In the genomic region with DNA sequence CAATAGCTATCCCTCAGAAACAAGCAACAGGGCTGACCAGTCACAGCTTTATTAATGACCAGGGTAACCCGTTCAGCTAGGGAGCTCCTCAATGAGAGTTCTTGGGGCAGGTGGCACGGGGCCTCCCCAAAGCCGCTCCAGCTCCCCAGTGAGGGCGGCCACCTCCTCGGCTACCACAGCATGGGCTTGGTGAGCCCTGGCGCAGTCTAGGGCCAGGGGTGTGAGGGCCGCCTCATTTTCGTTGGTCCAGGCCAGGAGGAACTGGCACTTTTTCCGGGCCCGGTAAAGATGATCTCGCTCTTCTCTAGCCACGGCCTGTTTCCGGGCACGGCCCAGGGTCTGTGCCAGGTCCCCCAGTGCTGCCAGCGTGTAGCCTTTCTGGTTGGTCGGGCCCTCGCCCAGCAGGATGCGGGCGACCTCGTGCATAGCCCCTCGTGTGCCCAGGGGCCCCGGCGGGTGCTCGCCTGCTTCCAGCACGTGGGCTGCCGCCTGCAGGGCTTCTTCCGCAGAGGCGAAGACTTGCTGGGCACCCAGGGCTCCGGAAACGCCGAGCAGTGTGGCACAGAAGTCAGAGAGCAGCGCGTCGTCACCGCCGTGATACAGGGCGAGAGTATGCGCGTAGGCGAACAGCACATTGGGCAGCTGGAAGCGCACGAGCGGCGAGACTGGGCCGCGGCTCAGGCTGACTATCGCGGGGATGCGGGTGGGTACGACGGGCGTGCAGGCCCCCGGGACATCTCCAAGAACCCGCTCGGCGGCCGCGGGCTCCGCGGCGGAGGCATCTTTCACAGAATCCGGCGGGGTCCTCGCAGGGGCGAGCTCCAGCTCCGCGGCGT, we compare ENCODE assay signal across 8 cellular contexts. TPM values are rescaled to one million over a fixed set of nuclear protein-coding genes. Genes with fewer than 3 reads are reported as not detected.
DNase-seq lines count a peak whose midpoint lies in the region; ATAC-seq and TF ChIP-seq lines count a peak whose summit lies in the region.

No MANE protein-coding gene starts in this region.

- CTCF ChIA-PET in WTC11 (lab: Charles Lee): interaction anchor here (0.9 to 2.9 kb wide), 15 partner anchors 9 to 338 kb away, joined by 3 to 18 read pairs (median 7); a partner anchor contains a TSS

- peak; percentile 43 to 84 (median 71) for DNase-seq in CD4-positive, CD25-positive, alpha-beta regulatory T cell
- DNase-seq in HT-29 (ENCODE audit: low spot score) (peak; percentile 65), WTC11 (ENCODE audit: low spot score) (no peak), coronary artery (ENCODE audit: low spot score) (no peak), mesothelial cell of epicardium (ENCODE audit: low spot score in 2 of 2, unreplicated experiment in 2 of 2) (peak in 1 of 2 experiments; percentile 57)
- peak; percentile 59 to 78 for DNase-seq in stimulated activated naive CD8-positive, alpha-beta T cell treated with anti-CD3 and anti-CD28 coated beads, Interleukin-15, amount 100 ng/mL, for 72 hours

- peak; percentile 13 to 30 for ATAC-seq in CD4-positive, CD25-positive, alpha-beta regulatory T cell (ENCODE audit: low read depth in 2 of 2)
- ATAC-seq in WTC11: peak; percentile 0; the same call in 1 of the 2 replicates
- ATAC-seq in stimulated activated naive CD8-positive, alpha-beta T cell treated with anti-CD3 and anti-CD28 coated beads, Interleukin-15, amount 100 ng/mL, for 72 hours: peak; percentile 41
- ATAC-seq in HG03175 (IDR thresholded peaks at IDR 0.05; ENCODE audit: unreplicated experiment): no peak
- ATAC-seq in GM21423 (IDR thresholded peaks at IDR 0.05; ENCODE audit: unreplicated experiment): no peak

- peaks cover 4 to 67% (median 26%) of the 10 kb centered on the region in 4 donors for H3K4me1 Mint-ChIP-seq in CD4-positive, CD25-positive, alpha-beta regulatory T cell
- H3K4me1 Mint-ChIP-seq in WTC11 (peaks cover 19% of the 10 kb centered on the region), mesothelial cell of epicardium (peaks cover 36% of the 10 kb centered on the region)
- H3K4me1 Mint-ChIP-seq in stimulated activated naive CD8-positive, alpha-beta T cell treated with anti-CD3 and anti-CD28 coated beads, Interleukin-15, amount 100 ng/mL, for 72 hours: peaks cover 85% of the 10 kb centered on the region

- peak overlapping the region; percentile 43 to 97 (median 95) for H3K27ac Mint-ChIP-seq in CD4-positive, CD25-positive, alpha-beta regulatory T cell
- peak overlapping the region; percentile 86 for H3K27ac Mint-ChIP-seq in WTC11
- peak overlapping the region; percentile 83 for H3K27ac Mint-ChIP-seq in mesothelial cell of epicardium
- H3K27ac Mint-ChIP-seq in stimulated activated naive CD8-positive, alpha-beta T cell treated with anti-CD3 and anti-CD28 coated beads, Interleukin-15, amount 100 ng/mL, for 72 hours: peak overlapping the region; percentile 95 to 97

- H3K36me3 ChIP-seq in CD4-positive, CD25-positive, alpha-beta regulatory T cell (ENCODE audit: control insufficient read depth, insufficient read depth, low read length): peaks cover 28% of the 10 kb centered on the region

- no peaks in the 10 kb centered on the region for H3K9me3 ChIP-seq in CD4-positive, CD25-positive, alpha-beta regulatory T cell (ENCODE audit: control insufficient read depth in 2 of 2, low read length in 2 of 2)

- H3K4me1 ChIP-seq in CD4-positive, CD25-positive, alpha-beta regulatory T cell (ENCODE audit: control insufficient read depth, insufficient read depth, low read length, poor library complexity, severe bottlenecking): peaks cover 53% of the 10 kb centered on the region

- H3K4me3 ChIP-seq in CD4-positive, CD25-positive, alpha-beta regulatory T cell (ENCODE audit: low read depth, low read length): peak overlapping the region; percentile 13
- peak overlapping the region; percentile 88 for H3K4me3 ChIP-seq in coronary artery

- POLR2A ChIA-PET in WTC11 (lab: Charles Lee): interaction anchor here (0.6 to 2.3 kb wide), 4 partner anchors 21 to 84 kb away, joined by 3 to 11 read pairs (median 4); a partner anchor contains a TSS

- peak overlapping the region; percentile 90 to 96 (median 92) for H3K4me3 Mint-ChIP-seq in CD4-positive, CD25-positive, alpha-beta regulatory T cell
- peak overlapping the region; percentile 86 for H3K4me3 Mint-ChIP-seq in WTC11
- H3K4me3 Mint-ChIP-seq in mesothelial cell of epicardium: peak overlapping the region; percentile 85
- peak overlapping the region; percentile 92 to 95 for H3K4me3 Mint-ChIP-seq in stimulated activated naive CD8-positive, alpha-beta T cell treated with anti-CD3 and anti-CD28 coated beads, Interleukin-15, amount 100 ng/mL, for 72 hours

- peaks cover 5% of the 10 kb centered on the region for H3K27me3 Mint-ChIP-seq in CD4-positive, CD25-positive, alpha-beta regulatory T cell
- H3K27me3 Mint-ChIP-seq in WTC11 (ENCODE audit: low read depth) (no peaks in the 10 kb centered on the region), mesothelial cell of epicardium (ENCODE audit: low read depth) (peaks cover 2% of the 10 kb centered on the region)
- H3K27me3 Mint-ChIP-seq in stimulated activated naive CD8-positive, alpha-beta T cell treated with anti-CD3 and anti-CD28 coated beads, Interleukin-15, amount 100 ng/mL, for 72 hours: no peaks in the 10 kb centered on the region

- H3K27ac ChIP-seq in CD4-positive, CD25-positive, alpha-beta regulatory T cell (ENCODE audit: insufficient read depth, low read length, poor library complexity, severe bottlenecking): peak overlapping the region; percentile 96
- peak overlapping the region; percentile 52 to 89 for H3K27ac ChIP-seq in coronary artery

- H3K27me3 ChIP-seq in CD4-positive, CD25-positive, alpha-beta regulatory T cell (ENCODE audit: control insufficient read depth, insufficient read depth, low read length): no peaks in the 10 kb centered on the region

- H3K9me3 Mint-ChIP-seq in CD4-positive, CD25-positive, alpha-beta regulatory T cell: no peaks in the 10 kb centered on the region
- H3K9me3 Mint-ChIP-seq in WTC11 (no peaks in the 10 kb centered on the region), mesothelial cell of epicardium (no peaks in the 10 kb centered on the region)
- no peaks in the 10 kb centered on the region for H3K9me3 Mint-ChIP-seq in stimulated activated naive CD8-positive, alpha-beta T cell treated with anti-CD3 and anti-CD28 coated beads, Interleukin-15, amount 100 ng/mL, for 72 hours

- peaks cover 27% of the 10 kb centered on the region for H3K36me3 Mint-ChIP-seq in CD4-positive, CD25-positive, alpha-beta regulatory T cell
- peaks cover 33% of the 10 kb centered on the region for H3K36me3 Mint-ChIP-seq in WTC11
- peaks cover 10% of the 10 kb centered on the region for H3K36me3 Mint-ChIP-seq in mesothelial cell of epicardium

- TF ChIP-seq CTCF in WTC11 (IDR thresholded peaks at IDR 0.05) (no peak), coronary artery (IDR thresholded peaks at IDR 0.05) (no peak), mesothelial cell of epicardium (IDR thresholded peaks at IDR 0.05; ENCODE audit: unreplicated experiment) (no peak)

TF ChIP-seq in WTC11, 78 proteins besides CTCF, POLR2A, EP300 and RAD21 (continues in another document):
- TF ChIP-seq KAT7 (CRISPR knock-in tag; IDR thresholded peaks at IDR 0.05; ENCODE audit: borderline replicate concordance) (peak; percentile 95), MYBL2 (CRISPR knock-in tag; IDR thresholded peaks at IDR 0.05) (peak; percentile 83), NFYB (CRISPR knock-in tag; conservative IDR thresholded peaks at IDR 0.05; ENCODE audit: low read depth) (0 out of 2 replicates have a peak, but pooled peaks have one; percentile 14)

RNA-seq across cellular contexts. Expression of a gene that starts 0.9 kb away (rescaled TPM):
- 6.0 TPM for total RNA-seq in CD4-positive, CD25-positive, alpha-beta regulatory T cell
- polyA plus RNA-seq in CD4-positive, CD25-positive, alpha-beta regulatory T cell: 10 to 100 TPM; 20.1 to 29.0 (median 22.7) TPM
- 104 and 115 TPM in 2 replicates for total RNA-seq in HT-29 (2014; rRNA removed; shearing (Covaris generic))
- total RNA-seq in WTC11 (2021) (15.9 to 18.3 TPM (median 16.7 TPM) in 3 replicates), mesothelial cell of epicardium (6.7 to 7.5 TPM (median 7.3 TPM) in 3 replicates)

RNA-seq across cellular contexts. Expression of a gene that starts 4.9 kb away (rescaled TPM):
- total RNA-seq in CD4-positive, CD25-positive, alpha-beta regulatory T cell: 20.2 TPM
- polyA plus RNA-seq in CD4-positive, CD25-positive, alpha-beta regulatory T cell: 10 to 100 TPM in 2 of 4 donors, 1 to 10 TPM in 2; 8.0 to 11.1 (median 9.4) TPM
- 84.4 and 113 TPM in 2 replicates for total RNA-seq in HT-29 (2014; rRNA removed; shearing (Covaris generic))
- total RNA-seq in WTC11 (2021): 63.8 to 74.9 TPM (median 71.5 TPM) in 3 replicates
- 73.4 to 75.6 TPM (median 74.2 TPM) in 3 replicates for total RNA-seq in mesothelial cell of epicardium

RNA-seq across cellular contexts. Expression of a gene that starts 5.3 kb away (rescaled TPM):
- total RNA-seq in CD4-positive, CD25-positive, alpha-beta regulatory T cell: 1,172 TPM
- polyA plus RNA-seq in CD4-positive, CD25-positive, alpha-beta regulatory T cell: 1,000 to 10,000 TPM; 1,003 to 1,125 (median 1,056) TPM
- total RNA-seq in HT-29 (2014; rRNA removed; shearing (Covaris generic)): 835 and 863 TPM in 2 replicates
- total RNA-seq in WTC11 (2021) (951 to 991 TPM (median 985 TPM) in 3 replicates), mesothelial cell of epicardium (710 to 765 TPM (median 760 TPM) in 3 replicates)

RNA-seq across cellular contexts. Expression of a gene that starts 5.5 kb away (rescaled TPM):
- 47.7 TPM for total RNA-seq in CD4-positive, CD25-positive, alpha-beta regulatory T cell
- 100 to 1,000 TPM; 104 to 125 (median 111) TPM for polyA plus RNA-seq in CD4-positive, CD25-positive, alpha-beta regulatory T cell
- 153 and 200 TPM in 2 replicates for total RNA-seq in HT-29 (2014; rRNA removed; shearing (Covaris generic))
- total RNA-seq in WTC11 (2021) (51.3 to 55.9 TPM (median 53.3 TPM) in 3 replicates), mesothelial cell of epicardium (41.3 to 45.3 TPM (median 43.8 TPM) in 3 replicates)

RNA-seq across cellular contexts. Expression of a gene that starts 17.7 kb away (rescaled TPM):
- total RNA-seq in CD4-positive, CD25-positive, alpha-beta regulatory T cell: 66.3 TPM
- polyA plus RNA-seq in CD4-positive, CD25-positive, alpha-beta regulatory T cell: 10 to 100 TPM in 1 of 4 donors, 1 to 10 TPM in 3; 6.2 to 10.8 (median 7.3) TPM
- total RNA-seq in HT-29 (2014; rRNA removed; shearing (Covaris generic)): 21.7 and 32.1 TPM in 2 replicates
- total RNA-seq in WTC11 (2021) (27.6 to 34.8 TPM (median 31.8 TPM) in 3 replicates), mesothelial cell of epicardium (45.4 to 52.6 TPM (median 47.8 TPM) in 3 replicates)

Comparison
In these comparisons a context has a peak if more than half of its experiments do, and no peak if none do; other contexts are left out.
1. ATAC-seq: peak in CD4-positive, CD25-positive, alpha-beta regulatory T cell (2 of 2), WTC11 (single experiment) and stimulated activated naive CD8-positive, alpha-beta T cell treated with anti-CD3 and anti-CD28 coated beads, Interleukin-15, amount 100 ng/mL, for 72 hours (single experiment); none in HG03175 (single experiment) and GM21423 (single experiment).
2. DNase-seq: peak in CD4-positive, CD25-positive, alpha-beta regulatory T cell (3 of 3), HT-29 (single experiment) and stimulated activated naive CD8-positive, alpha-beta T cell treated with anti-CD3 and anti-CD28 coated beads, Interleukin-15, amount 100 ng/mL, for 72 hours (2 of 2); none in WTC11 (single experiment) and coronary artery (single experiment).
3. Peak in every context shown above with its lines, with median percentiles within 50 percentile points of each other: H3K27ac Mint-ChIP-seq and H3K4me3 Mint-ChIP-seq.